In genomic region chr6:107540465-107540857, GRCh38 we compare ENCODE assay signal across 15 cellular contexts. TPM values are rescaled to one million over a fixed set of nuclear protein-coding genes. Genes with fewer than 3 reads are reported as not detected.
DNase-seq lines count a peak whose midpoint lies in the region; ATAC-seq, FAIRE-seq and TF ChIP-seq lines count a peak whose summit lies in the region.
"Had no signal": no experiment of that assay in that cellular context is flagged by ENCODE, and none has a peak within 500 bp of the region (broad histone marks: within the 10 kb centered on the region; RNA-seq: fewer than 3 reads in every experiment).

No MANE protein-coding gene starts in this region.

- no peak for FAIRE-seq in A549 (lab: Jason Lieb, UNC)

- no peaks in the 10 kb centered on the region for H3K9me3 ChIP-seq in A549
- no peaks in the 10 kb centered on the region for H3K9me3 ChIP-seq in mucosa of descending colon
- H3K9me3 ChIP-seq: stomach had no signal

- TF ChIP-seq CTCF in A549 (IDR thresholded peaks at IDR 0.05): no peak
- TF ChIP-seq CTCF in brain (conservative IDR thresholded peaks at IDR 0.05): no peak
- TF ChIP-seq CTCF in mucosa of descending colon (IDR thresholded peaks at IDR 0.05): no peak

- no peaks in the 10 kb centered on the region for H3K9me3 Mint-ChIP-seq in brain
- H3K9me3 Mint-ChIP-seq in activated T-cell treated with anti-CD3 and anti-CD28 coated beads, Interleukin-2, amount 50 U/mL, for 72 hours: no peaks in the 10 kb centered on the region
- H3K9me3 Mint-ChIP-seq: activated CD4-positive, alpha-beta memory T cell treated with anti-CD3 and anti-CD28 coated beads, Interleukin-2, amount 10 ng/mL, durations not matched to agents 7 days and 5 days; activated T-cell treated with anti-CD3 and anti-CD28 coated beads, Interleukin-2, amount 50 U/mL, for 4 hours had no signal

- H3K27ac ChIP-seq in A549: peak overlapping the region; percentile 57; a peak in 2 of 6 replicates
- H3K27ac ChIP-seq: foreskin keratinocyte, stomach had no signal

- POLR2A ChIA-PET in A549 (lab: Yijun Ruan, JAX): no interaction called here

- H3K27ac Mint-ChIP-seq in brain: peak overlapping the region in 4 of 5 experiments; percentile 55 to 91 (median 84)
- no peak overlapping the region for H3K27ac Mint-ChIP-seq in activated T-cell treated with anti-CD3 and anti-CD28 coated beads, Interleukin-2, amount 50 U/mL, for 72 hours
- H3K27ac Mint-ChIP-seq: activated CD4-positive, alpha-beta memory T cell treated with anti-CD3 and anti-CD28 coated beads, Interleukin-2, amount 10 ng/mL, durations not matched to agents 7 days and 5 days had no signal

- no peak for TF ChIP-seq EP300 in A549 (IDR thresholded peaks at IDR 0.05)

- peak overlapping the region in 1 of 5 experiments; percentile 67 for H3K4me3 Mint-ChIP-seq in brain
- H3K4me3 Mint-ChIP-seq in activated T-cell treated with anti-CD3 and anti-CD28 coated beads, Interleukin-2, amount 50 U/mL, for 72 hours: no peak overlapping the region
- H3K4me3 Mint-ChIP-seq: activated CD4-positive, alpha-beta memory T cell treated with anti-CD3 and anti-CD28 coated beads, Interleukin-2, amount 10 ng/mL, durations not matched to agents 7 days and 5 days; activated T-cell treated with anti-CD3 and anti-CD28 coated beads, Interleukin-2, amount 50 U/mL, for 4 hours had no signal

- no peaks in the 10 kb centered on the region for H3K27me3 Mint-ChIP-seq in brain
- peaks cover 36% of the 10 kb centered on the region for H3K27me3 Mint-ChIP-seq in activated T-cell treated with anti-CD3 and anti-CD28 coated beads, Interleukin-2, amount 50 U/mL, for 72 hours (ENCODE audit: low read depth)

- CTCF ChIA-PET in A549 (lab: Yijun Ruan, JAX): interaction anchor here (0.8 kb wide), 1 partner anchor 134 kb away, joined by 3 read pairs; no protein-coding TSS in a partner anchor

- DNase-seq in A549 (ENCODE audit: low read depth in 1 of 2, low spot score in 1 of 2): no peak
- DNase-seq in HuH-7 (ENCODE audit: low spot score): peak; percentile 66
- peak; percentile 70 for DNase-seq in mucosa of gallbladder (ENCODE audit: low spot score)
- no peak for DNase-seq in activated T-cell treated with anti-CD3 and anti-CD28 coated beads, Interleukin-2, amount 50 U/mL, for 72 hours
- no peak for DNase-seq in cortex of kidney (lab: John Stamatoyannopoulos, UW)
- no peak for DNase-seq in mucosa of descending colon
- DNase-seq: activated CD4-positive, alpha-beta memory T cell treated with anti-CD3 and anti-CD28 coated beads, Interleukin-2, amount 10 ng/mL, durations not matched to agents 7 days and 5 days; activated naive CD4-positive, alpha-beta T cell treated with anti-CD3 and anti-CD28 coated beads, Interleukin-2, amount 50 U/mL, for 16 hours; activated T-cell treated with anti-CD3 and anti-CD28 coated beads, Interleukin-2, amount 50 U/mL, for 4 hours; foreskin keratinocyte; H7; NCI-H2171 treated with DMSO at 0.1 percent for 48 hours; RPMI8226; stomach had no signal

- ATAC-seq in A549 (no peak), mucosa of descending colon (no peak)
- no peak for ATAC-seq in activated T-cell treated with anti-CD3 and anti-CD28 coated beads, Interleukin-2, amount 50 U/mL, for 72 hours (replicated peaks in 1 of 2)
- ATAC-seq: activated T-cell treated with anti-CD3 and anti-CD28 coated beads, Interleukin-2, amount 50 U/mL, for 4 hours; foreskin keratinocyte had no signal

- no peak for TF ChIP-seq RAD21 in A549 (conservative IDR thresholded peaks at IDR 0.05 in 1 of 2, IDR thresholded peaks at IDR 0.05 in 1 of 2)

- no peak for TF ChIP-seq POLR2A in A549 (IDR thresholded peaks at IDR 0.05; ENCODE audit: low read length)

- H3K4me3 ChIP-seq in A549: no peak overlapping the region
- H3K4me3 ChIP-seq in mucosa of descending colon: no peak overlapping the region
- H3K4me3 ChIP-seq: stomach had no signal

- intact Hi-C loops in mucosa of descending colon (cut with DNase I, micrococcal nuclease): no loop called here

- H3K4me1 ChIP-seq in A549: peaks cover 16% of the 10 kb centered on the region; the same call in 2 of the 3 replicates
- H3K4me1 ChIP-seq in mucosa of descending colon (ENCODE audit: low read depth): no peaks in the 10 kb centered on the region
- H3K4me1 ChIP-seq: foreskin keratinocyte had no signal

- H3K4me2 ChIP-seq in A549: no peak overlapping the region

- 0% methylated on average over 1 of the region's 1 CpG for WGBS in A549 (ENCODE audit: missing lambda C conversion rate)

- H3K36me3 ChIP-seq in mucosa of descending colon (ENCODE audit: low read depth): no peaks in the 10 kb centered on the region
- H3K36me3 ChIP-seq: stomach had no signal

- peaks cover 94% of the 10 kb centered on the region for H3K4me1 Mint-ChIP-seq in brain
- H3K4me1 Mint-ChIP-seq in activated T-cell treated with anti-CD3 and anti-CD28 coated beads, Interleukin-2, amount 50 U/mL, for 72 hours (ENCODE audit: low read depth): no peaks in the 10 kb centered on the region
- H3K4me1 Mint-ChIP-seq: activated CD4-positive, alpha-beta memory T cell treated with anti-CD3 and anti-CD28 coated beads, Interleukin-2, amount 10 ng/mL, durations not matched to agents 7 days and 5 days had no signal

- H3K36me3 Mint-ChIP-seq in brain: peaks cover 22% of the 10 kb centered on the region
- H3K36me3 Mint-ChIP-seq in activated T-cell treated with anti-CD3 and anti-CD28 coated beads, Interleukin-2, amount 50 U/mL, for 72 hours (ENCODE audit: insufficient read depth in 2 of 2): no peaks in the 10 kb centered on the region

TF ChIP-seq in A549, 52 proteins besides CTCF, POLR2A, EP300 and RAD21:
- TF ChIP-seq SREBF2 (IDR thresholded peaks at IDR 0.05) (no peak), JUNB (IDR thresholded peaks at IDR 0.05) (no peak), ZSCAN20 (CRISPR knock-in tag; IDR thresholded peaks at IDR 0.05) (no peak), KDM1A (IDR thresholded peaks at IDR 0.05; ENCODE audit: low read depth) (no peak)

RNA-seq across cellular contexts. Expression of gene SOBP, which starts 50.5 kb away (rescaled TPM):
- 0.18 and 0.33 TPM in 2 replicates for polyA plus RNA-seq in A549 (2011; rRNA removed)
- polyA plus RNA-seq in A549 (2012; cell fraction: cytosol; rRNA removed): 0.30 and 0.34 TPM in 2 replicates
- polyA plus RNA-seq in A549 (2012; cell fraction: nucleus; rRNA removed): 0.54 and 0.86 TPM in 2 replicates
- polyA plus RNA-seq in A549 (2017; fragmentation: RNase III; extraction: RNeasy Plus Mini Kit Qiagen cat#74134 plus additional on column Dnase treatment): 0.51 to 0.54 TPM (median 0.53 TPM) in 3 replicates
- polyA minus RNA-seq in A549 (2011; rRNA and poly(A)+ RNA removed): 0.29 and 0.58 TPM in 2 replicates
- polyA plus RNA-seq in brain (ENCODE audit: insufficient read depth, low read depth, low replicate concordance): 27.2 TPM
- 11.0 TPM for total RNA-seq in mucosa of gallbladder
- under 1 TPM; 0.44 to 0.91 TPM for total RNA-seq in activated T-cell treated with anti-CD3 and anti-CD28 coated beads, Interleukin-2, amount 50 U/mL, for 72 hours
- 10 to 100 TPM in 1 of 3 donors, 1 to 10 TPM in 2; 1.2 to 31.5 (median 2.5) TPM for total RNA-seq in mucosa of descending colon
- total RNA-seq: foreskin keratinocyte had no signal
- polyA plus RNA-seq: foreskin keratinocyte had no signal

Comparison
In these comparisons a context has a peak if more than half of its experiments do, and no peak if none do; other contexts are left out.
1. DNase-seq: peak in HuH-7 (single experiment) and mucosa of gallbladder (single experiment); none in A549 (0 of 2), activated T-cell treated with anti-CD3 and anti-CD28 coated beads, Interleukin-2, amount 50 U/mL, for 72 hours (0 of 2), cortex of kidney (single experiment) and mucosa of descending colon (0 of 3).